Comparison of ENCODE assay signal across 27 cellular contexts in genomic region chr15:73849641-73850040, GRCh38. TPM values are rescaled to one million over a fixed set of nuclear protein-coding genes. Genes with fewer than 3 reads are reported as not detected.
"Had no signal": no experiment of that assay in that cellular context is flagged by ENCODE, and none has a peak within 500 bp of the region (broad histone marks: within the 10 kb centered on the region; RNA-seq: fewer than 3 reads in every experiment).

No MANE protein-coding gene starts in this region.

- DNase-seq: activated B cell treated with CpG ODN at 0.5 μM for 24 hours; activated CD4-positive, alpha-beta memory T cell treated with anti-CD3 and anti-CD28 coated beads for 36 hours; activated CD4-positive, alpha-beta T cell treated with anti-CD3 and anti-CD28 coated beads for 48 hours; activated CD8-positive, alpha-beta memory T cell treated with anti-CD3 and anti-CD28 coated beads, Interleukin-2, amount 50 U/mL, for 48 hours; activated gamma-delta T cell treated with Interleukin-2 at 50 U/mL for 16 hours; activated naive CD4-positive, alpha-beta T cell treated with anti-CD3 and anti-CD28 coated beads, Interleukin-2, amount 50 U/mL, for 16 hours; activated naive CD4-positive, alpha-beta T cell treated with Interleukin-2 at 50 U/mL for 16 hours; activated T-cell treated with anti-CD3 and anti-CD28 coated beads for 4 hours; activated T-cell treated with anti-CD3 and anti-CD28 coated beads, Interleukin-2, amount 50 U/mL, for 24 hours; activated T-cell treated with anti-CD3 and anti-CD28 coated beads, Interleukin-2, amount 50 U/mL, for 72 hours; amniotic stem cell; effector CD4-positive, alpha-beta T cell; effector memory CD8-positive, alpha-beta T cell; foreskin keratinocyte; gastrocnemius medialis; glutamatergic neuron; heart left ventricle; T-helper 1 cell; T-helper 17 cell; T1000; WERI-Rb-1 had no signal

- H3K9me3 Mint-ChIP-seq: activated CD4-positive, alpha-beta memory T cell treated with anti-CD3 and anti-CD28 coated beads for 36 hours; activated T-cell treated with anti-CD3 and anti-CD28 coated beads, Interleukin-2, amount 50 U/mL, for 24 hours; dendritic cell treated with granulocyte-macrophage colony-stimulating factor and Interleukin-4, amounts not matched to agents 40 ng/mL and 50 ng/mL, for 4 days; T-helper 2 cell treated with Interferon-gamma antibody and Interleukin-4, amounts not matched to agents 5 μg/mL and 100 μg/mL, for 36 hours had no signal

- H3K4me3 Mint-ChIP-seq: activated B cell treated with CpG ODN at 0.5 μM for 24 hours; activated CD4-positive, alpha-beta memory T cell treated with anti-CD3 and anti-CD28 coated beads for 36 hours; activated naive CD8-positive, alpha-beta T cell; activated T-cell treated with anti-CD3 and anti-CD28 coated beads, Interleukin-2, amount 50 U/mL, for 24 hours; activated T-cell treated with anti-CD3 and anti-CD28 coated beads, Interleukin-2, amount 50 U/mL, for 72 hours; dendritic cell treated with granulocyte-macrophage colony-stimulating factor and Interleukin-4, amounts not matched to agents 40 ng/mL and 50 ng/mL, for 4 days; effector memory CD8-positive, alpha-beta T cell; T-helper 17 cell; T-helper 2 cell treated with Interferon-gamma antibody and Interleukin-4, amounts not matched to agents 5 μg/mL and 100 μg/mL, for 36 hours had no signal

- H3K4me1 Mint-ChIP-seq: activated B cell treated with CpG ODN at 0.5 μM for 24 hours, T-helper 17 cell had no signal

- H3K27ac Mint-ChIP-seq: activated B cell treated with CpG ODN at 0.5 μM for 24 hours; activated CD4-positive, alpha-beta memory T cell treated with anti-CD3 and anti-CD28 coated beads for 36 hours; activated naive CD8-positive, alpha-beta T cell; activated T-cell treated with anti-CD3 and anti-CD28 coated beads, Interleukin-2, amount 50 U/mL, for 24 hours; activated T-cell treated with anti-CD3 and anti-CD28 coated beads, Interleukin-2, amount 50 U/mL, for 72 hours; dendritic cell treated with granulocyte-macrophage colony-stimulating factor and Interleukin-4, amounts not matched to agents 40 ng/mL and 50 ng/mL, for 4 days; effector memory CD8-positive, alpha-beta T cell; T-helper 17 cell; T-helper 2 cell treated with Interferon-gamma antibody and Interleukin-4, amounts not matched to agents 5 μg/mL and 100 μg/mL, for 36 hours had no signal

- ATAC-seq: activated CD4-positive, CD25-positive, alpha-beta regulatory T cell treated with anti-CD3 and anti-CD28 coated beads, Interleukin-2, amount 50 U/mL, for 24 hours; activated T-cell treated with anti-CD3 and anti-CD28 coated beads, Interleukin-2, amount 50 U/mL, for 72 hours; effector memory CD8-positive, alpha-beta T cell; foreskin keratinocyte; gastrocnemius medialis; heart left ventricle; T-helper 17 cell had no signal

- H3K36me3 Mint-ChIP-seq: activated CD4-positive, alpha-beta memory T cell treated with anti-CD3 and anti-CD28 coated beads for 36 hours; activated naive CD8-positive, alpha-beta T cell had no signal

RNA-seq across cellular contexts. Expression of gene TBC1D21, which starts 23.7 kb away (rescaled TPM):
- total RNA-seq: activated B cell treated with CpG ODN at 0.5 μM for 24 hours; activated CD4-positive, alpha-beta memory T cell treated with anti-CD3 and anti-CD28 coated beads for 36 hours; activated T-cell treated with anti-CD3 and anti-CD28 coated beads, Interleukin-2, amount 50 U/mL, for 72 hours; astrocyte; esophagus muscularis mucosa; foreskin keratinocyte; gastrocnemius medialis; heart left ventricle; T-helper 17 cell had no signal
